In genomic region chr10:103612462-103613365, GRCh38 we compare ENCODE assay signal across 14 cellular contexts.
DNase-seq lines count a peak whose midpoint lies in the region; TF ChIP-seq lines count a peak whose summit lies in the region.
"Had no signal": no experiment of that assay in that cellular context is flagged by ENCODE, and none has a peak within 500 bp of the region (broad histone marks: within the 10 kb centered on the region; RNA-seq: fewer than 3 reads in every experiment).

No MANE protein-coding gene starts in this region.

- peak overlapping the region; percentile 9 to 48 for H3K27ac ChIP-seq in mucosa of rectum (ENCODE audit: low read depth in 2 of 2, low read length in 2 of 2)
- H3K27ac ChIP-seq: VCaP had no signal

- no peak overlapping the region for H3K4me3 Mint-ChIP-seq in immature natural killer cell
- H3K4me3 Mint-ChIP-seq: activated T-cell treated with anti-CD3 and anti-CD28 coated beads, Interleukin-2, amount 50 U/mL, for 4 hours; central memory CD8-positive, alpha-beta T cell; mesothelial cell of epicardium had no signal

- no peaks in the 10 kb centered on the region for H3K36me3 Mint-ChIP-seq in immature natural killer cell

- DNase-seq in A172 (ENCODE audit: low spot score) (peak; percentile 38), HT1080 (ENCODE audit: low read depth) (peak; percentile 36), choroid plexus epithelial cell (ENCODE audit: low read depth) (peak; percentile 89), H7 (no peak), immature natural killer cell (no peak), NCI-H2029 (lab: John Stamatoyannopoulos, UW) (no peak), HEK293T (ENCODE audit: extremely low spot score) (no peak)
- DNase-seq: ACHN; activated T-cell treated with anti-CD3 and anti-CD28 coated beads, Interleukin-2, amount 50 U/mL, for 4 hours had no signal

- peaks cover 58 to 65% of the 10 kb centered on the region in 2 donors for H3K36me3 ChIP-seq in mucosa of rectum (ENCODE audit: control insufficient read depth in 2 of 2, insufficient read depth in 2 of 2, low read length in 2 of 2)
- peaks cover 3% of the 10 kb centered on the region for H3K36me3 ChIP-seq in H7 (replicated peaks; ENCODE audit: control insufficient read depth, insufficient read depth, low read length)

- no peaks in the 10 kb centered on the region for H3K9me3 ChIP-seq in mucosa of rectum (ENCODE audit: control insufficient read depth in 2 of 2, low read length in 2 of 2)
- H3K9me3 ChIP-seq: heart right ventricle had no signal

- no peak overlapping the region for H3K27ac Mint-ChIP-seq in immature natural killer cell

- POLR2A ChIA-PET in HEK293T (lab: Yijun Ruan, JAX), result no interaction called here

- peaks cover 4 to 12% of the 10 kb centered on the region in 2 donors for H3K4me1 ChIP-seq in mucosa of rectum (ENCODE audit: control insufficient read depth in 2 of 2, insufficient read depth in 2 of 2, low read length in 2 of 2)

- peak; percentile 38 for TF ChIP-seq CTCF in choroid plexus epithelial cell (conservative IDR thresholded peaks at IDR 0.05; ENCODE audit: low read depth, low read length)

- H3K4me3 ChIP-seq in choroid plexus epithelial cell (ENCODE audit: low read depth, low read length), result no peak overlapping the region
- H3K4me3 ChIP-seq in mucosa of rectum (ENCODE audit: low read length in 2 of 2), result no peak overlapping the region
- H3K4me3 ChIP-seq in H7 (ENCODE audit: insufficient read depth, low read depth, low read length), result no peak overlapping the region
- H3K4me3 ChIP-seq: heart right ventricle had no signal

- H3K9ac ChIP-seq in mucosa of rectum (ENCODE audit: low read depth in 1 of 2, low read length in 2 of 2), result no peak overlapping the region

- H3K27me3 ChIP-seq in mucosa of rectum (ENCODE audit: control insufficient read depth in 2 of 2, insufficient read depth in 2 of 2, low read length in 2 of 2) (no peaks in the 10 kb centered on the region), H7 (ENCODE audit: control insufficient read depth, insufficient read depth, low read length) (no peaks in the 10 kb centered on the region)
- H3K27me3 ChIP-seq: heart right ventricle had no signal

- CTCF ChIA-PET in HEK293T (lab: Yijun Ruan, JAX), result no interaction called here

- H3K4me1 Mint-ChIP-seq in immature natural killer cell, result no peaks in the 10 kb centered on the region
- H3K4me1 Mint-ChIP-seq: central memory CD8-positive, alpha-beta T cell had no signal

- peaks cover 0 to 1% (median 0%) of the 10 kb centered on the region in 3 donors for H3K27me3 Mint-ChIP-seq in immature natural killer cell (ENCODE audit: low read depth in 3 of 3)
- H3K27me3 Mint-ChIP-seq: central memory CD8-positive, alpha-beta T cell had no signal

- no peaks in the 10 kb centered on the region for H3K9me3 Mint-ChIP-seq in immature natural killer cell
- H3K9me3 Mint-ChIP-seq: activated T-cell treated with anti-CD3 and anti-CD28 coated beads, Interleukin-2, amount 50 U/mL, for 4 hours; central memory CD8-positive, alpha-beta T cell; mesothelial cell of epicardium had no signal

TF ChIP-seq in HEK293T, 16 proteins besides CTCF, POLR2A, EP300 and RAD21:
- TF ChIP-seq L3MBTL2 (conservative IDR thresholded peaks at IDR 0.05) (no peak), TARDBP (IDR thresholded peaks at IDR 0.05) (no peak), FOXK2 (IDR thresholded peaks at IDR 0.05) (no peak), HDGF (IDR thresholded peaks at IDR 0.05; ENCODE audit: borderline replicate concordance) (no peak), ELF4 (IDR thresholded peaks at IDR 0.05) (no peak), BHLHE40 (IDR thresholded peaks at IDR 0.05; ENCODE audit: borderline replicate concordance) (no peak), SP1 (IDR thresholded peaks at IDR 0.05) (no peak), FOXM1 (IDR thresholded peaks at IDR 0.05; ENCODE audit: borderline replicate concordance) (no peak), ARNT (IDR thresholded peaks at IDR 0.05) (no peak), SUZ12 (IDR thresholded peaks at IDR 0.05) (no peak), FOXA1 (IDR thresholded peaks at IDR 0.05) (no peak), PKNOX1 (IDR thresholded peaks at IDR 0.05) (no peak), CTBP1 (IDR thresholded peaks at IDR 0.05; ENCODE audit: borderline replicate concordance) (no peak), ZNF384 (IDR thresholded peaks at IDR 0.05) (no peak), LEF1 (IDR thresholded peaks at IDR 0.05; ENCODE audit: borderline replicate concordance) (no peak)

Comparison
In these comparisons a context has a peak if more than half of its experiments do, and no peak if none do; other contexts are left out.
1. DNase-seq: peak in A172 (single experiment), HT1080 (single experiment) and choroid plexus epithelial cell (single experiment); none in H7 (single experiment), immature natural killer cell (0 of 3), NCI-H2029 (single experiment) and HEK293T (single experiment).